In the genomic region with DNA sequence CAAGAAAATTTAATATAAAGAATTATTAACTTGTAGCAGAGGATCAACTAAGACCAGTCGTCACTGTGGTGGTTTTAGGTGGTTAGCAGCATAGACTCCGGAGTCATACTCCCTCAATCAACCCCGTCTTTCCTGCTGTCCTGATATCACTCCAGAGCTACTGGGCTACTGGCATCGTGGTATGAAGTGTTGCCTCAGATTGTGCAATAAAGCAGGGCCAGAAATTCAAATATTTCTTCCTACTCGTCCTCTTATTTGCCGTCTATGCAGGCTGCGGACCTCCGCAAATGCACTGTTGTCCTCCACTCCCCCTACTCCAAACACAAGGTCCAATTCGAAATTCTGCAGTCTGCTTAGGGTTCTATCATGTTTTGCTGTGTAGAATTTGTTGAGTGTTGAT, we compare ENCODE assay signal across 9 cellular contexts. TPM values are rescaled to one million over a fixed set of nuclear protein-coding genes. Genes with fewer than 3 reads are reported as not detected.
"Had no signal": no experiment of that assay in that cellular context is flagged by ENCODE, and none has a peak within 500 bp of the region (broad histone marks: within the 10 kb centered on the region; RNA-seq: fewer than 3 reads in every experiment).

No MANE protein-coding gene starts in this region.

- ATAC-seq: GM23338 had no signal

- H3K9me3 Mint-ChIP-seq: GM23338 had no signal

- H2AFZ ChIP-seq: GM23338 had no signal

- H3K4me3 ChIP-seq: GM23338 had no signal

- H3K27ac Mint-ChIP-seq: GM23338, H9 had no signal

- H3K27ac ChIP-seq: KMS-11 had no signal

- H3K4me2 ChIP-seq: GM23338, KMS-11 had no signal

- H3K4me1 Mint-ChIP-seq: GM23338, H9 had no signal

- H3K9ac ChIP-seq: KMS-11 had no signal

- FAIRE-seq: H1, H54, HTR-8/SVneo had no signal

- DNase-seq: H9, HCEC 1CT, KBM-7 had no signal

- H3K4me3 Mint-ChIP-seq: GM23338, H9 had no signal

RNA-seq across cellular contexts. Expression of a gene that starts 1.2 kb away (rescaled TPM):
- total RNA-seq: GM23338, H1, H9, HT-29 had no signal
- polyA plus RNA-seq: GM23338, H1 had no signal
